In the genomic region with DNA sequence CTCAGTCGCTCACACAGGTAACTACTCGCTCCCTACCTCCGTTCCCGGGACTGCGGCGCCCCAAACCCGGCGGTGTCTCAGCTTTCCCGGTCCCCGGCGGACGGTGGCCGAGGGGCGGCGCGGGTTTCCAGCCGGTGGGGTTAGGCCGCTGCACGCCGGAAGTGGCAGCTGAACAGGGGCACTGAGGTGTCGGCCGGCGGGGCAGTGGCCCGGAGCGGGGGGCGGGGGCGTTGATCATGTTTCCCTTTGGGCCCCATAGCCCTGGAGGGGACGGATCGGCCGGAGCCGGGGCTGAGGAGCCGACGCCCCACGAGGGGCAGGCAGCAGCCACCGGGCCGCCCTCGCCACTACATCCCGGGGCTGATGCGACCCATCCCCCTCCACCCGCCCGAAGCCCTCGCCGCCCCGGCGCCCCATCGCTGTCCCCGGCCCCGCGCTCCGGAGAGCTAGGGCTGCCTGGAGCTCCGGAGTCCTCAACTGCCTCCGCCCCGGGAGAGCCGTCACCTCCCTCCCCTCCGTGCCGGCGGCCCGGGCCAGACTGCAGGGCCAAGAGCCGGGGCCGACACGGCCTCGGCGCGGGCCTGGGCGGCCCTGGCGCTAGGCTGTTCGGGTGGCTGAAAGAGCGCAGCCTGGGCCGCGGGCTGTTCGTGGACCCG, we compare ENCODE assay signal across 1 cellular context.
TF ChIP-seq lines count a peak whose summit lies in the region.

DCAF10 (plus strand) TSS at position 167 of the 656 bp plus-strand sequence; CDS start at position 237, 70 bp downstream.

TF ChIP-seq in HepG2, 621 proteins besides CTCF, POLR2A, EP300 and RAD21 (continued from another document and continues in another):
- TF ChIP-seq DBP (CRISPR knock-in tag; IDR thresholded peaks at IDR 0.05; ENCODE audit: not compliant biosample characterization) (no peak), ZNF660 (CRISPR knock-in tag; IDR thresholded peaks at IDR 0.05; ENCODE audit: borderline replicate concordance, low read depth) (peak; percentile 23; the same call in 1 of the 2 replicates), HNRNPLL (IDR thresholded peaks at IDR 0.05; ENCODE audit: low read depth, low read length, poor library complexity, severe bottlenecking) (peak; percentile 78), PHF21A (CRISPR knock-in tag; IDR thresholded peaks at IDR 0.05) (peak; percentile 94), ZNF619 (CRISPR knock-in tag; IDR thresholded peaks at IDR 0.05) (peak; percentile 87), SNAI1 (CRISPR knock-in tag; IDR thresholded peaks at IDR 0.05; ENCODE audit: borderline replicate concordance) (peak; percentile 97), ZNF761 (CRISPR knock-in tag; conservative IDR thresholded peaks at IDR 0.05) (no peak), CERS6 (CRISPR knock-in tag; IDR thresholded peaks at IDR 0.05) (no peak), ZNF138 (CRISPR knock-in tag; IDR thresholded peaks at IDR 0.05; ENCODE audit: low read depth) (no peak), ZIK1 (CRISPR knock-in tag; IDR thresholded peaks at IDR 0.05; ENCODE audit: borderline replicate concordance, low read depth) (peak; percentile 89; the same call in 1 of the 2 replicates), ZNF747 (CRISPR knock-in tag; IDR thresholded peaks at IDR 0.05; ENCODE audit: borderline replicate concordance) (peak; percentile 90), ZNF264 (CRISPR knock-in tag; IDR thresholded peaks at IDR 0.05) (peak; percentile 86; the same call in 1 of the 2 replicates), ZNF737 (CRISPR knock-in tag; IDR thresholded peaks at IDR 0.05; ENCODE audit: borderline replicate concordance) (no peak), ZBTB38 (CRISPR knock-in tag; IDR thresholded peaks at IDR 0.05) (peak; percentile 75; the same call in 1 of the 2 replicates), ADNP (CRISPR knock-in tag; IDR thresholded peaks at IDR 0.05) (peak; percentile 77; the same call in 1 of the 2 replicates), TAF15 (IDR thresholded peaks at IDR 0.05; ENCODE audit: low read depth, low read length, poor library complexity, severe bottlenecking) (no peak), ZNF746 (CRISPR knock-in tag; IDR thresholded peaks at IDR 0.05) (peak; percentile 76), NAIF1 (CRISPR knock-in tag; IDR thresholded peaks at IDR 0.05; ENCODE audit: borderline replicate concordance) (no peak), TRIM24 (CRISPR knock-in tag; IDR thresholded peaks at IDR 0.05) (no peak), KLF9 (CRISPR knock-in tag; IDR thresholded peaks at IDR 0.05; ENCODE audit: low read depth) (peak; percentile 76; the same call in 1 of the 2 replicates), ZBTB14 (CRISPR knock-in tag; IDR thresholded peaks at IDR 0.05) (0 out of 2 replicates have a peak, but pooled peaks have one; percentile 37), HOXA5 (CRISPR knock-in tag; IDR thresholded peaks at IDR 0.05) (peak; percentile 86), MLXIP (CRISPR knock-in tag; IDR thresholded peaks at IDR 0.05; ENCODE audit: borderline replicate concordance) (no peak; the same call in 1 of the 2 replicates)
- TF ChIP-seq, protein P1, sequence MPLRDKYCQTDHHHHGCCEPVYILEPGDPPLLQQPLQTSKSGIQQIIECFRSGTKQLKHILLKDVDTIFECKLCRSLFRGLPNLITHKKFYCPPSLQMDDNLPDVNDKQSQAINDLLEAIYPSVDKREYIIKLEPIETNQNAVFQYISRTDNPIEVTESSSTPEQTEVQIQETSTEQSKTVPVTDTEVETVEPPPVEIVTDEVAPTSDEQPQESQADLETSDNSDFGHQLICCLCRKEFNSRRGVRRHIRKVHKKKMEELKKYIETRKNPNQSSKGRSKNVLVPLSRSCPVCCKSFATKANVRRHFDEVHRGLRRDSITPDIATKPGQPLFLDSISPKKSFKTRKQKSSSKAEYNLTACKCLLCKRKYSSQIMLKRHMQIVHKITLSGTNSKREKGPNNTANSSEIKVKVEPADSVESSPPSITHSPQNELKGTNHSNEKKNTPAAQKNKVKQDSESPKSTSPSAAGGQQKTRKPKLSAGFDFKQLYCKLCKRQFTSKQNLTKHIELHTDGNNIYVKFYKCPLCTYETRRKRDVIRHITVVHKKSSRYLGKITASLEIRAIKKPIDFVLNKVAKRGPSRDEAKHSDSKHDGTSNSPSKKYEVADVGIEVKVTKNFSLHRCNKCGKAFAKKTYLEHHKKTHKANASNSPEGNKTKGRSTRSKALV (CRISPR knock-in tag; IDR thresholded peaks at IDR 0.05) = no peak; the same call in 1 of the 2 replicates
- TF ChIP-seq, protein P2, sequence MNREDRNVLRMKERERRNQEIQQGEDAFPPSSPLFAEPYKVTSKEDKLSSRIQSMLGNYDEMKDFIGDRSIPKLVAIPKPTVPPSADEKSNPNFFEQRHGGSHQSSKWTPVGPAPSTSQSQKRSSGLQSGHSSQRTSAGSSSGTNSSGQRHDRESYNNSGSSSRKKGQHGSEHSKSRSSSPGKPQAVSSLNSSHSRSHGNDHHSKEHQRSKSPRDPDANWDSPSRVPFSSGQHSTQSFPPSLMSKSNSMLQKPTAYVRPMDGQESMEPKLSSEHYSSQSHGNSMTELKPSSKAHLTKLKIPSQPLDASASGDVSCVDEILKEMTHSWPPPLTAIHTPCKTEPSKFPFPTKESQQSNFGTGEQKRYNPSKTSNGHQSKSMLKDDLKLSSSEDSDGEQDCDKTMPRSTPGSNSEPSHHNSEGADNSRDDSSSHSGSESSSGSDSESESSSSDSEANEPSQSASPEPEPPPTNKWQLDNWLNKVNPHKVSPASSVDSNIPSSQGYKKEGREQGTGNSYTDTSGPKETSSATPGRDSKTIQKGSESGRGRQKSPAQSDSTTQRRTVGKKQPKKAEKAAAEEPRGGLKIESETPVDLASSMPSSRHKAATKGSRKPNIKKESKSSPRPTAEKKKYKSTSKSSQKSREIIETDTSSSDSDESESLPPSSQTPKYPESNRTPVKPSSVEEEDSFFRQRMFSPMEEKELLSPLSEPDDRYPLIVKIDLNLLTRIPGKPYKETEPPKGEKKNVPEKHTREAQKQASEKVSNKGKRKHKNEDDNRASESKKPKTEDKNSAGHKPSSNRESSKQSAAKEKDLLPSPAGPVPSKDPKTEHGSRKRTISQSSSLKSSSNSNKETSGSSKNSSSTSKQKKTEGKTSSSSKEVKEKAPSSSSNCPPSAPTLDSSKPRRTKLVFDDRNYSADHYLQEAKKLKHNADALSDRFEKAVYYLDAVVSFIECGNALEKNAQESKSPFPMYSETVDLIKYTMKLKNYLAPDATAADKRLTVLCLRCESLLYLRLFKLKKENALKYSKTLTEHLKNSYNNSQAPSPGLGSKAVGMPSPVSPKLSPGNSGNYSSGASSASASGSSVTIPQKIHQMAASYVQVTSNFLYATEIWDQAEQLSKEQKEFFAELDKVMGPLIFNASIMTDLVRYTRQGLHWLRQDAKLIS (CRISPR knock-in tag; IDR thresholded peaks at IDR 0.05) = 0 out of 2 replicates have a peak, but pooled peaks have one; percentile 62
- TF ChIP-seq, protein P3, sequence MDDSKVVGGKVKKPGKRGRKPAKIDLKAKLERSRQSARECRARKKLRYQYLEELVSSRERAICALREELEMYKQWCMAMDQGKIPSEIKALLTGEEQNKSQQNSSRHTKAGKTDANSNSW (CRISPR knock-in tag; IDR thresholded peaks at IDR 0.05; ENCODE audit: borderline replicate concordance) = no peak
- TF ChIP-seq, protein P4, sequence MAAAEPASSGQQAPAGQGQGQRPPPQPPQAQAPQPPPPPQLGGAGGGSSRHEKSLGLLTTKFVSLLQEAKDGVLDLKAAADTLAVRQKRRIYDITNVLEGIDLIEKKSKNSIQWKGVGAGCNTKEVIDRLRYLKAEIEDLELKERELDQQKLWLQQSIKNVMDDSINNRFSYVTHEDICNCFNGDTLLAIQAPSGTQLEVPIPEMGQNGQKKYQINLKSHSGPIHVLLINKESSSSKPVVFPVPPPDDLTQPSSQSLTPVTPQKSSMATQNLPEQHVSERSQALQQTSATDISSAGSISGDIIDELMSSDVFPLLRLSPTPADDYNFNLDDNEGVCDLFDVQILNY (CRISPR knock-in tag; conservative IDR thresholded peaks at IDR 0.05) = peak; percentile 80
- TF ChIP-seq, protein P5, sequence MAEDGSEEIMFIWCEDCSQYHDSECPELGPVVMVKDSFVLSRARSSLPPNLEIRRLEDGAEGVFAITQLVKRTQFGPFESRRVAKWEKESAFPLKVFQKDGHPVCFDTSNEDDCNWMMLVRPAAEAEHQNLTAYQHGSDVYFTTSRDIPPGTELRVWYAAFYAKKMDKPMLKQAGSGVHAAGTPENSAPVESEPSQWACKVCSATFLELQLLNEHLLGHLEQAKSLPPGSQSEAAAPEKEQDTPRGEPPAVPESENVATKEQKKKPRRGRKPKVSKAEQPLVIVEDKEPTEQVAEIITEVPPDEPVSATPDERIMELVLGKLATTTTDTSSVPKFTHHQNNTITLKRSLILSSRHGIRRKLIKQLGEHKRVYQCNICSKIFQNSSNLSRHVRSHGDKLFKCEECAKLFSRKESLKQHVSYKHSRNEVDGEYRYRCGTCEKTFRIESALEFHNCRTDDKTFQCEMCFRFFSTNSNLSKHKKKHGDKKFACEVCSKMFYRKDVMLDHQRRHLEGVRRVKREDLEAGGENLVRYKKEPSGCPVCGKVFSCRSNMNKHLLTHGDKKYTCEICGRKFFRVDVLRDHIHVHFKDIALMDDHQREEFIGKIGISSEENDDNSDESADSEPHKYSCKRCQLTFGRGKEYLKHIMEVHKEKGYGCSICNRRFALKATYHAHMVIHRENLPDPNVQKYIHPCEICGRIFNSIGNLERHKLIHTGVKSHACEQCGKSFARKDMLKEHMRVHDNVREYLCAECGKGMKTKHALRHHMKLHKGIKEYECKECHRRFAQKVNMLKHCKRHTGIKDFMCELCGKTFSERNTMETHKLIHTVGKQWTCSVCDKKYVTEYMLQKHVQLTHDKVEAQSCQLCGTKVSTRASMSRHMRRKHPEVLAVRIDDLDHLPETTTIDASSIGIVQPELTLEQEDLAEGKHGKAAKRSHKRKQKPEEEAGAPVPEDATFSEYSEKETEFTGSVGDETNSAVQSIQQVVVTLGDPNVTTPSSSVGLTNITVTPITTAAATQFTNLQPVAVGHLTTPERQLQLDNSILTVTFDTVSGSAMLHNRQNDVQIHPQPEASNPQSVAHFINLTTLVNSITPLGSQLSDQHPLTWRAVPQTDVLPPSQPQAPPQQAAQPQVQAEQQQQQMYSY (CRISPR knock-in tag; IDR thresholded peaks at IDR 0.05) = no peak
- TF ChIP-seq, protein P6, sequence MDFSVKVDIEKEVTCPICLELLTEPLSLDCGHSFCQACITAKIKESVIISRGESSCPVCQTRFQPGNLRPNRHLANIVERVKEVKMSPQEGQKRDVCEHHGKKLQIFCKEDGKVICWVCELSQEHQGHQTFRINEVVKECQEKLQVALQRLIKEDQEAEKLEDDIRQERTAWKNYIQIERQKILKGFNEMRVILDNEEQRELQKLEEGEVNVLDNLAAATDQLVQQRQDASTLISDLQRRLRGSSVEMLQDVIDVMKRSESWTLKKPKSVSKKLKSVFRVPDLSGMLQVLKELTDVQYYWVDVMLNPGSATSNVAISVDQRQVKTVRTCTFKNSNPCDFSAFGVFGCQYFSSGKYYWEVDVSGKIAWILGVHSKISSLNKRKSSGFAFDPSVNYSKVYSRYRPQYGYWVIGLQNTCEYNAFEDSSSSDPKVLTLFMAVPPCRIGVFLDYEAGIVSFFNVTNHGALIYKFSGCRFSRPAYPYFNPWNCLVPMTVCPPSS (IDR thresholded peaks at IDR 0.05) = no peak
- TF ChIP-seq, protein P7, sequence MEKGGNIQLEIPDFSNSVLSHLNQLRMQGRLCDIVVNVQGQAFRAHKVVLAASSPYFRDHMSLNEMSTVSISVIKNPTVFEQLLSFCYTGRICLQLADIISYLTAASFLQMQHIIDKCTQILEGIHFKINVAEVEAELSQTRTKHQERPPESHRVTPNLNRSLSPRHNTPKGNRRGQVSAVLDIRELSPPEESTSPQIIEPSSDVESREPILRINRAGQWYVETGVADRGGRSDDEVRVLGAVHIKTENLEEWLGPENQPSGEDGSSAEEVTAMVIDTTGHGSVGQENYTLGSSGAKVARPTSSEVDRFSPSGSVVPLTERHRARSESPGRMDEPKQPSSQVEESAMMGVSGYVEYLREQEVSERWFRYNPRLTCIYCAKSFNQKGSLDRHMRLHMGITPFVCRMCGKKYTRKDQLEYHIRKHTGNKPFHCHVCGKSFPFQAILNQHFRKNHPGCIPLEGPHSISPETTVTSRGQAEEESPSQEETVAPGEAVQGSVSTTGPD (CRISPR knock-in tag; IDR thresholded peaks at IDR 0.05) = 0 out of 2 replicates have a peak, but pooled peaks have one; percentile 43
